Comparison of ENCODE assay signal across 20 cellular contexts in the genomic region with DNA sequence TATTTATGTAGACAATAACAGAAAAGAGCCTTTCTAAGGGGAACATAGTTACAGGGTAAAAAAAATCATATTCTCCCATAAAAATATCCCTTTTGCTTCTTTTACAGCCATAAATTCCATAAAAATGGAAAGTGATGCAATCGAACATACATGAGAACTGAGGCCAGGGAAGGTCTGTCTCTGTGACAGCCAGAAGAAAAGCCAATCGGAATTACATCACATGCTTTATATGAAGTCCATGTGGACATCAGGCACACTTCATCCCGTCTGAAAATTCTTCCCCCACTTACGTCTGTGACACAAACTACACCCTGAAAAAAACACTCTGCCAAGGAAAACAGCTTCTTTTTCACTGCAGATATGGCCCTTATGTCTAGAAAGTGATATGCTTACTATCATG.
DNase-seq lines count a peak whose midpoint lies in the region; ATAC-seq, FAIRE-seq and TF ChIP-seq lines count a peak whose summit lies in the region.
"Had no signal": no experiment of that assay in that cellular context is flagged by ENCODE, and none has a peak within 500 bp of the region (broad histone marks: within the 10 kb centered on the region; RNA-seq: fewer than 3 reads in every experiment).

No MANE protein-coding gene starts in this region.

- H3K36me3 ChIP-seq in right atrium auricular region: no peaks in the 10 kb centered on the region
- no peaks in the 10 kb centered on the region for H3K36me3 ChIP-seq in left ventricle myocardium inferior
- H3K36me3 ChIP-seq in small intestine (ENCODE audit: control insufficient read depth in 2 of 2, insufficient read depth in 2 of 2, low read length in 2 of 2): no peaks in the 10 kb centered on the region
- H3K36me3 ChIP-seq: BLaER1 treated with 17β-estradiol and CSF1 and Interleukin-3, amounts not matched to agents 10 nM and 100 nM; SJSA1 had no signal

- TF ChIP-seq CTCF in right atrium auricular region (IDR thresholded peaks at IDR 0.05): no peak
- no peak for TF ChIP-seq CTCF in fibroblast of mammary gland (conservative IDR thresholded peaks at IDR 0.05; ENCODE audit: control insufficient read depth, insufficient read depth, low read depth, low read length)
- TF ChIP-seq CTCF in left ventricle myocardium inferior (IDR thresholded peaks at IDR 0.05; ENCODE audit: borderline replicate concordance): no peak

- H3K27ac ChIP-seq in right atrium auricular region: peak overlapping the region in 1 of 2 donors; percentile 12
- H3K27ac ChIP-seq in left ventricle myocardium inferior (replicated peaks): peak overlapping the region; percentile 31
- H3K27ac ChIP-seq in substantia nigra (ENCODE audit: low read depth, low read length, poor library complexity, severe bottlenecking): no peak overlapping the region
- H3K27ac ChIP-seq in small intestine (ENCODE audit: low read depth in 1 of 2, low read length in 1 of 2): no peak overlapping the region
- H3K27ac ChIP-seq: BLaER1 treated with 17β-estradiol and CSF1 and Interleukin-3, amounts not matched to agents 10 nM and 100 nM; SJSA1 had no signal

- no peaks in the 10 kb centered on the region for H3K27me3 ChIP-seq in right atrium auricular region
- H3K27me3 ChIP-seq in left ventricle myocardium inferior (ENCODE audit: low read depth): peaks cover 25% of the 10 kb centered on the region
- H3K27me3 ChIP-seq in small intestine (ENCODE audit: control insufficient read depth in 2 of 2, insufficient read depth in 2 of 2, low read length in 2 of 2): no peaks in the 10 kb centered on the region
- H3K27me3 ChIP-seq: BLaER1 treated with 17β-estradiol and CSF1 and Interleukin-3, amounts not matched to agents 10 nM and 100 nM; SJSA1 had no signal

- H3K9me3 ChIP-seq in right atrium auricular region (no peaks in the 10 kb centered on the region), left ventricle myocardium inferior (replicated peaks) (no peaks in the 10 kb centered on the region), small intestine (ENCODE audit: control insufficient read depth, low read depth) (no peaks in the 10 kb centered on the region)
- H3K9me3 ChIP-seq: SJSA1 had no signal

- intact Hi-C loops in Right ventricle myocardium superior (cut with DNase I) (no loop called here), left ventricle myocardium inferior (cut with micrococcal nuclease) (no loop called here)

- no peak for DNase-seq in Right ventricle myocardium superior
- DNase-seq in right atrium auricular region (ENCODE audit: low spot score): no peak
- DNase-seq in fibroblast of mammary gland (ENCODE audit: low read depth): peak; percentile 34
- DNase-seq in left ventricle myocardium inferior: no peak
- no peak for DNase-seq in substantia nigra (lab: John Stamatoyannopoulos, UW)
- no peak for DNase-seq in small intestine
- no peak for DNase-seq in T-helper 9 cell
- DNase-seq: 8988T, DMS79 treated with DMSO at 0.1 percent for 48 hours, H9, NCI-H1417, NCI-H187 treated with DMSO at 0.1 percent for 48 hours, NCI-H2171, NCI-H446, NCI-H69, OCI-M1, RPMI8226 had no signal

- WGBS in small intestine, 3 donors: 59 to 76% (median 71%) methylated on average over 4 of the region's 4 CpGs

- FAIRE-seq in small intestine (lab: Jason Lieb, UNC): no peak

- peak; percentile 90 for ATAC-seq in Right ventricle myocardium superior (ENCODE audit: poor library complexity)
- no peak for ATAC-seq in HG02938 (IDR thresholded peaks at IDR 0.05; ENCODE audit: unreplicated experiment)

- H3K4me3 ChIP-seq in right atrium auricular region (no peak overlapping the region), fibroblast of mammary gland (ENCODE audit: control insufficient read depth, low read depth, low read length) (no peak overlapping the region), left ventricle myocardium inferior (no peak overlapping the region), small intestine (ENCODE audit: low read depth in 1 of 2, low read length in 2 of 2) (no peak overlapping the region)
- H3K4me3 ChIP-seq: BLaER1 treated with 17β-estradiol and CSF1 and Interleukin-3, amounts not matched to agents 10 nM and 100 nM; SJSA1 had no signal

- H3K4me1 ChIP-seq in right atrium auricular region: no peaks in the 10 kb centered on the region
- H3K4me1 ChIP-seq in left ventricle myocardium inferior: no peaks in the 10 kb centered on the region
- H3K4me1 ChIP-seq in small intestine (ENCODE audit: control insufficient read depth in 2 of 2, insufficient read depth in 1 of 2, low read depth in 1 of 2, low read length in 1 of 2): no peaks in the 10 kb centered on the region
- H3K4me1 ChIP-seq: BLaER1 treated with 17β-estradiol and CSF1 and Interleukin-3, amounts not matched to agents 10 nM and 100 nM; SJSA1 had no signal
